21 cellular contexts compared by ENCODE assay signal in the genomic region with DNA sequence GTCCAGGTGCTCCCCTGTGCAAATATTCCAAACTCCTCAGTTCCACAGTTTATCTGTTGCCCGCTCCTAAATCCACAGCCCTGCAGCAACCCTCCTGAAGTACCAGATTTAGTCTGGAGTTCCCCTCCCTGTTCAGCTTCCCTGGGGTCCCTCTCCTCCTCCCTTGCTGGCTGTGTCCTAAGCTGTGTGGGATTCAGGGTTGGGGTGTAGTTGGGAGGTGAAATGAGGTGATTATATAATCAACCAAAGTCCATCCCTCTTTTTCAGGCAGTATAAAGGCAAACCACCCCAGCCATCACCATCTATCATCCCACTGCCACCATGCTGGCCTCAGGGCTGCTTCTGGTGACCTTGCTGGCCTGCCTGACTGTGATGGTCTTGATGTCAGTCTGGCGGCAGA. TPM values are rescaled to one million over a fixed set of nuclear protein-coding genes. Genes with fewer than 3 reads are reported as not detected.
A peak's percentile ranks its signal among the peaks of the same experiment; 100 is the strongest.
DNase-seq lines count a peak whose midpoint lies in the region; ATAC-seq and TF ChIP-seq lines count a peak whose summit lies in the region.
"Had no signal": no experiment of that assay in that cellular context is flagged by ENCODE, and none has a peak within 500 bp of the region (broad histone marks: within the 10 kb centered on the region; RNA-seq: fewer than 3 reads in every experiment).

A gene with protein sequence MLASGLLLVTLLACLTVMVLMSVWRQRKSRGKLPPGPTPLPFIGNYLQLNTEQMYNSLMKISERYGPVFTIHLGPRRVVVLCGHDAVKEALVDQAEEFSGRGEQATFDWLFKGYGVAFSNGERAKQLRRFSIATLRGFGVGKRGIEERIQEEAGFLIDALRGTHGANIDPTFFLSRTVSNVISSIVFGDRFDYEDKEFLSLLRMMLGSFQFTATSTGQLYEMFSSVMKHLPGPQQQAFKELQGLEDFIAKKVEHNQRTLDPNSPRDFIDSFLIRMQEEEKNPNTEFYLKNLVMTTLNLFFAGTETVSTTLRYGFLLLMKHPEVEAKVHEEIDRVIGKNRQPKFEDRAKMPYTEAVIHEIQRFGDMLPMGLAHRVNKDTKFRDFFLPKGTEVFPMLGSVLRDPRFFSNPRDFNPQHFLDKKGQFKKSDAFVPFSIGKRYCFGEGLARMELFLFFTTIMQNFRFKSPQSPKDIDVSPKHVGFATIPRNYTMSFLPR (plus strand): TSS at position 301 of the 400 bp plus-strand sequence. CDS start 21 bp downstream, at position 322.

- peaks cover 41% of the 10 kb centered on the region for H3K27me3 Mint-ChIP-seq in GM23338 (ENCODE audit: insufficient read depth, low read depth, poor library complexity)
- peaks cover 75 to 97% of the 10 kb centered on the region in 2 donors for H3K27me3 Mint-ChIP-seq in effector memory CD8-positive, alpha-beta T cell
- H3K27me3 Mint-ChIP-seq in neural progenitor cell (ENCODE audit: insufficient read depth, low read depth), result peaks cover 41% of the 10 kb centered on the region
- peaks cover 18% of the 10 kb centered on the region for H3K27me3 Mint-ChIP-seq in Caco-2 (ENCODE audit: insufficient read depth, unreplicated experiment)
- peaks cover 30 to 53% (median 39%) of the 10 kb centered on the region in 3 donors for H3K27me3 Mint-ChIP-seq in CD14-positive monocyte (ENCODE audit: low read depth in 3 of 3)

- H3K79me2 ChIP-seq in GM23338 (replicated peaks; ENCODE audit: insufficient read depth), result no peaks in the 10 kb centered on the region
- H3K79me2 ChIP-seq in neural progenitor cell (ENCODE audit: low read depth), result no peaks in the 10 kb centered on the region

- BruUV-seq in Caco-2 (replicated peaks; lab: Mats Ljungman, UMichigan), result no TSS peak

- H3F3A ChIP-seq in GM23338 (replicated peaks; ENCODE audit: low read depth) (no peaks in the 10 kb centered on the region), neural progenitor cell (ENCODE audit: low read depth) (no peaks in the 10 kb centered on the region)

- TF ChIP-seq CTCF in GM23338 (conservative IDR thresholded peaks at IDR 0.05; ENCODE audit: low read depth in 2 of 2) (no peak), neural progenitor cell (IDR thresholded peaks at IDR 0.05) (no peak), Caco-2 (IDR thresholded peaks at IDR 0.05; ENCODE audit: insufficient read depth in 1 of 2, low read depth in 1 of 2, low read length in 1 of 2, severe bottlenecking in 1 of 2, unreplicated experiment in 1 of 2) (no peak), CD14-positive monocyte (IDR thresholded peaks at IDR 0.05) (no peak)

- H3K4me3 Mint-ChIP-seq in GM23338 (peak within 1 kb of the TSS; percentile 73; the same call in 1 of the 3 replicates), neural progenitor cell (no peak within 1 kb of the TSS), Caco-2 (ENCODE audit: unreplicated experiment) (no peak within 1 kb of the TSS), CD14-positive monocyte (peak within 1 kb of the TSS in 1 of 2 donors; percentile 67)
- peak within 1 kb of the TSS; percentile 21 to 40 for H3K4me3 Mint-ChIP-seq in effector memory CD8-positive, alpha-beta T cell
- H3K4me3 Mint-ChIP-seq: CD8-positive, alpha-beta T cell; HFFc6 had no signal

- H3K9ac ChIP-seq in HUES64 (ENCODE audit: low read depth, low read length) (no peak within 1 kb of the TSS), neural progenitor cell (no peak within 1 kb of the TSS)
- H3K9ac ChIP-seq: BLaER1, GM23248 had no signal

- H2AFZ ChIP-seq in GM23338 (peak within 1 kb of the TSS; percentile 98), neural progenitor cell (replicated peaks) (peak within 1 kb of the TSS; percentile 97)
- H2AFZ ChIP-seq: GM23248 had no signal

- H3K27ac ChIP-seq in GM23338 (ENCODE audit: low read depth), result no peak within 1 kb of the TSS
- no peak within 1 kb of the TSS for H3K27ac ChIP-seq in HUES64 (ENCODE audit: low read depth, low read length)
- no peak within 1 kb of the TSS for H3K27ac ChIP-seq in neural progenitor cell
- H3K27ac ChIP-seq: BLaER1, GM23248 had no signal

- intact Hi-C loops in Caco-2 (cut with micrococcal nuclease; ENCODE audit: unreplicated experiment), result no loop called here
- intact Hi-C loops in CD14-positive monocyte (cut with micrococcal nuclease), result no loop called here

- H3K27me3 ChIP-seq in GM23338 (ENCODE audit: insufficient read depth) (peaks cover 45% of the 10 kb centered on the region), HUES64 (ENCODE audit: insufficient read depth, low read length) (peaks cover 48% of the 10 kb centered on the region), neural progenitor cell (peaks cover 49% of the 10 kb centered on the region), Caco-2 (replicated peaks; ENCODE audit: control insufficient read depth, insufficient read depth, low read length) (no peaks in the 10 kb centered on the region)
- H3K27me3 ChIP-seq: BLaER1 had no signal

- POLR2A ChIA-PET in Caco-2 (lab: Charles Lee), result no interaction called here

- H3K27ac Mint-ChIP-seq in GM23338, result no peak within 1 kb of the TSS
- peak within 1 kb of the TSS in 1 of 2 donors; percentile 26 for H3K27ac Mint-ChIP-seq in effector memory CD8-positive, alpha-beta T cell
- no peak within 1 kb of the TSS for H3K27ac Mint-ChIP-seq in neural progenitor cell
- H3K27ac Mint-ChIP-seq in Caco-2 (ENCODE audit: unreplicated experiment), result no peak within 1 kb of the TSS
- H3K27ac Mint-ChIP-seq in CD14-positive monocyte, result no peak within 1 kb of the TSS
- H3K27ac Mint-ChIP-seq: CD8-positive, alpha-beta T cell; HFFc6 had no signal

- H3K36me3 ChIP-seq in GM23338 (ENCODE audit: insufficient read depth) (no peaks in the 10 kb centered on the region), HUES64 (ENCODE audit: insufficient read depth, low read length) (no peaks in the 10 kb centered on the region), neural progenitor cell (no peaks in the 10 kb centered on the region), Caco-2 (ENCODE audit: control insufficient read depth, insufficient read depth, low read length) (no peaks in the 10 kb centered on the region)
- H3K36me3 ChIP-seq: BLaER1 had no signal

- 98% methylated on average over 2 of the region's 2 CpGs for WGBS in HUES64

- peaks cover 4% of the 10 kb centered on the region; the same call in 1 of the 3 replicates for H3K36me3 Mint-ChIP-seq in GM23338 (ENCODE audit: low read depth)
- H3K36me3 Mint-ChIP-seq in effector memory CD8-positive, alpha-beta T cell (ENCODE audit: insufficient read depth), result peaks cover 20% of the 10 kb centered on the region
- H3K36me3 Mint-ChIP-seq in neural progenitor cell, result no peaks in the 10 kb centered on the region
- no peaks in the 10 kb centered on the region for H3K36me3 Mint-ChIP-seq in Caco-2 (ENCODE audit: insufficient read depth, unreplicated experiment)
- no peaks in the 10 kb centered on the region for H3K36me3 Mint-ChIP-seq in CD14-positive monocyte
- H3K36me3 Mint-ChIP-seq: CD8-positive, alpha-beta T cell had no signal

- H3K9me2 ChIP-seq in GM23338 (ENCODE audit: insufficient read depth), result no peaks in the 10 kb centered on the region

- ATAC-seq in GM23338, result no peak
- ATAC-seq in effector memory CD8-positive, alpha-beta T cell (replicated peaks), result no peak
- ATAC-seq: CD8-positive, alpha-beta T cell; GM12878; HCT116 had no signal

- H3K4me2 ChIP-seq in GM23338 (peak within 1 kb of the TSS; percentile 93), neural progenitor cell (no peak within 1 kb of the TSS)
- H3K4me2 ChIP-seq: BLaER1 had no signal

- CTCF ChIA-PET in Caco-2 (lab: Charles Lee), result no interaction called here

- H3K9me3 ChIP-seq in HUES64 (ENCODE audit: insufficient read depth, low read depth, low read length) (no peaks in the 10 kb centered on the region), neural progenitor cell (ENCODE audit: low read depth) (no peaks in the 10 kb centered on the region), Caco-2 (no peaks in the 10 kb centered on the region)
- H3K9me3 ChIP-seq: BLaER1 had no signal

- H3K9me3 Mint-ChIP-seq in GM23338 (peaks cover 4% of the 10 kb centered on the region; the same call in 2 of the 3 replicates), neural progenitor cell (no peaks in the 10 kb centered on the region), Caco-2 (ENCODE audit: unreplicated experiment) (peaks cover 11% of the 10 kb centered on the region), CD14-positive monocyte (peaks cover 0 to 8% (median 2%) of the 10 kb centered on the region in 7 donors)
- no peaks in the 10 kb centered on the region for H3K9me3 Mint-ChIP-seq in effector memory CD8-positive, alpha-beta T cell
- H3K9me3 Mint-ChIP-seq: CD8-positive, alpha-beta T cell; HFFc6 had no signal

- H3K4me1 ChIP-seq in GM23338 (ENCODE audit: insufficient read depth) (peaks cover 5% of the 10 kb centered on the region; the same call in 1 of the 2 replicates), HUES64 (ENCODE audit: insufficient read depth, low read length) (no peaks in the 10 kb centered on the region), neural progenitor cell (no peaks in the 10 kb centered on the region), Caco-2 (no peaks in the 10 kb centered on the region)
- H3K4me1 ChIP-seq: BLaER1 had no signal

- no peak for DNase-seq in GM23338 (ENCODE audit: low spot score)
- no peak for DNase-seq in effector memory CD8-positive, alpha-beta T cell
- DNase-seq in neural progenitor cell (ENCODE audit: low spot score), result no peak
- DNase-seq in activated CD4-positive, alpha-beta T cell treated with anti-CD3 and anti-CD28 coated beads for 1 hour, result no peak
- no peak for DNase-seq in Caco-2
- no peak for DNase-seq in CD14-positive monocyte (ENCODE audit: low spot score)
- DNase-seq: 8988T; CD8-positive, alpha-beta T cell; DMS 273 treated with DMSO at 0.1 percent for 48 hours; DMS53; DND-41; EL; GM23248; HFFc6 had no signal

- H4K20me1 ChIP-seq in GM23338 (replicated peaks; ENCODE audit: insufficient read depth), result no peaks in the 10 kb centered on the region
- no peaks in the 10 kb centered on the region for H4K20me1 ChIP-seq in neural progenitor cell (ENCODE audit: low read depth)
- H4K20me1 ChIP-seq: BLaER1 had no signal

- H3K4me3 ChIP-seq in GM23338, result peak within 1 kb of the TSS; percentile 80
- peak within 1 kb of the TSS; percentile 50; the same call in 1 of the 2 replicates for H3K4me3 ChIP-seq in HUES64 (ENCODE audit: low read length)
- H3K4me3 ChIP-seq in neural progenitor cell, result no peak within 1 kb of the TSS
- H3K4me3 ChIP-seq in Caco-2 (ENCODE audit: low read depth, low read length), result no peak within 1 kb of the TSS
- H3K4me3 ChIP-seq: BLaER1, GM12878, GM23248 had no signal

- H3K4me1 Mint-ChIP-seq in GM23338 (peaks cover 12% of the 10 kb centered on the region; the same call in 2 of the 3 replicates), neural progenitor cell (no peaks in the 10 kb centered on the region), Caco-2 (ENCODE audit: low read depth, unreplicated experiment) (peaks cover 11% of the 10 kb centered on the region), CD14-positive monocyte (peaks cover 3% of the 10 kb centered on the region)
- H3K4me1 Mint-ChIP-seq in effector memory CD8-positive, alpha-beta T cell (ENCODE audit: low read depth in 2 of 2), result peaks cover 7 to 9% of the 10 kb centered on the region in 2 donors

RNA-seq across cellular contexts. Expression of the gene that starts here (rescaled TPM):
- total RNA-seq in GM23338 (2014; rRNA removed; shearing (Covaris generic)), result 0.35 and 0.50 TPM in 2 replicates
- 0.27 and 0.40 TPM in 2 replicates for polyA plus RNA-seq in GM23338 (2016; fragmentation: Nextera tagmentation; extraction: Ambion mirVana)
- 0.25 TPM for polyA plus RNA-seq in HUES64 (2013, experiment 1 of 2)
- 0.38 TPM for polyA plus RNA-seq in HUES64 (2013, experiment 2 of 2)
- total RNA-seq in neural progenitor cell (ENCODE audit: low replicate concordance), result not detected in 2 replicates
- total RNA-seq in Caco-2 (2022), result not detected in 2 replicates
- not detected for polyA plus RNA-seq in CD14-positive monocyte
- total RNA-seq: A673; CD8-positive, alpha-beta T cell; G401; GM12878; GM23248; HFFc6 had no signal
- polyA plus RNA-seq: AG04450, GM12878, GM23248 had no signal

Comparison
In these comparisons a context has a peak if more than half of its experiments do, and no peak if none do; other contexts are left out.
1. H3K4me3 ChIP-seq: peak in GM23338 (single experiment) and HUES64 (single experiment); none in neural progenitor cell (single experiment) and Caco-2 (single experiment).
2. H3K4me3 Mint-ChIP-seq: peak in GM23338 (single experiment) and effector memory CD8-positive, alpha-beta T cell (2 of 2); none in neural progenitor cell (single experiment) and Caco-2 (single experiment).